ENCODE assay signal across 15 cellular contexts in genomic region chr10:110032801-110033723, GRCh38. TPM values are rescaled to one million over a fixed set of nuclear protein-coding genes. Genes with fewer than 3 reads are reported as not detected.
DNase-seq lines count a peak whose midpoint lies in the region; ATAC-seq and TF ChIP-seq lines count a peak whose summit lies in the region.
"Had no signal": no experiment of that assay in that cellular context is flagged by ENCODE, and none has a peak within 500 bp of the region (broad histone marks: within the 10 kb centered on the region; RNA-seq: fewer than 3 reads in every experiment).

No MANE protein-coding gene starts in this region.

- H3K27ac Mint-ChIP-seq in CD8-positive, alpha-beta T cell, result peak overlapping the region; percentile 52
- H3K27ac Mint-ChIP-seq: activated CD8-positive, alpha-beta T cell treated with anti-CD3 and anti-CD28 coated beads, Interleukin-2, amount 10 ng/mL, durations not matched to agents 7 days and 5 days; activated naive CD4-positive, alpha-beta T cell treated with anti-CD3 and anti-CD28 coated beads, Interleukin-2, amount 50 U/mL, for 72 hours; HFFc6 had no signal

- CTCF ChIA-PET in CD8-positive, alpha-beta T cell (lab: Charles Lee), result no interaction called here

- POLR2A ChIA-PET in CD8-positive, alpha-beta T cell (lab: Charles Lee), result no interaction called here

- no peak for ATAC-seq in CD8-positive, alpha-beta T cell
- ATAC-seq in omental fat pad (ENCODE audit: low FRiP score), result no peak
- ATAC-seq in HG03457 (IDR thresholded peaks at IDR 0.05; ENCODE audit: unreplicated experiment), result no peak
- ATAC-seq in GM18907 (IDR thresholded peaks at IDR 0.05; ENCODE audit: unreplicated experiment), result no peak
- ATAC-seq: activated CD8-positive, alpha-beta T cell treated with anti-CD3 and anti-CD28 coated beads, Interleukin-2, amount 10 ng/mL, durations not matched to agents 7 days and 5 days; activated naive CD4-positive, alpha-beta T cell treated with anti-CD3 and anti-CD28 coated beads, Interleukin-2, amount 50 U/mL, for 72 hours; gastroesophageal sphincter; left colon had no signal

- TF ChIP-seq CTCF in CD8-positive, alpha-beta T cell (IDR thresholded peaks at IDR 0.05), result no peak
- TF ChIP-seq CTCF in VCaP (conservative IDR thresholded peaks at IDR 0.05), result no peak
- no peak for TF ChIP-seq CTCF in cardiac muscle cell (IDR thresholded peaks at IDR 0.05; ENCODE audit: low read depth, low read length)
- TF ChIP-seq CTCF in omental fat pad (IDR thresholded peaks at IDR 0.05), result no peak

- peaks cover 16% of the 10 kb centered on the region for H3K36me3 Mint-ChIP-seq in CD8-positive, alpha-beta T cell

- peaks cover 60% of the 10 kb centered on the region for H3K4me1 ChIP-seq in CD8-positive, alpha-beta T cell (ENCODE audit: insufficient read depth, low read length)
- H3K4me1 ChIP-seq in cardiac muscle cell (ENCODE audit: low read depth), result peaks cover 36% of the 10 kb centered on the region

- no peaks in the 10 kb centered on the region for H3K9me3 ChIP-seq in CD8-positive, alpha-beta T cell (ENCODE audit: low read length)
- no peaks in the 10 kb centered on the region for H3K9me3 ChIP-seq in cardiac muscle cell (ENCODE audit: low read depth)
- H3K9me3 ChIP-seq: gastroesophageal sphincter had no signal

- no peak overlapping the region for H3K4me3 Mint-ChIP-seq in CD8-positive, alpha-beta T cell
- H3K4me3 Mint-ChIP-seq: activated CD8-positive, alpha-beta T cell treated with anti-CD3 and anti-CD28 coated beads, Interleukin-2, amount 10 ng/mL, durations not matched to agents 7 days and 5 days; HFFc6 had no signal

- H3K27me3 Mint-ChIP-seq in CD8-positive, alpha-beta T cell (ENCODE audit: low read depth), result no peaks in the 10 kb centered on the region

- H3K4me1 Mint-ChIP-seq in CD8-positive, alpha-beta T cell (ENCODE audit: low read depth), result peaks cover 69% of the 10 kb centered on the region

- DNase-seq in CD8-positive, alpha-beta T cell, result no peak
- DNase-seq in cardiac muscle cell (ENCODE audit: low read depth in 1 of 2, low spot score in 1 of 2), result peak in 1 of 2 donors; percentile 67
- peak; percentile 7 for DNase-seq in occipital lobe (lab: John Stamatoyannopoulos, UW)
- no peak for DNase-seq in GM19240 (ENCODE audit: insufficient read length, low spot score)
- DNase-seq in omental fat pad (ENCODE audit: low spot score), result no peak
- DNase-seq: activated CD8-positive, alpha-beta T cell treated with anti-CD3 and anti-CD28 coated beads, Interleukin-2, amount 10 ng/mL, durations not matched to agents 7 days and 5 days; HFFc6; left colon; NCI-H1105 treated with DMSO at 0.1 percent for 48 hours; NCI-H526 had no signal

- H3K27ac ChIP-seq in CD8-positive, alpha-beta T cell (ENCODE audit: low read depth, low read length), result no peak overlapping the region
- H3K27ac ChIP-seq in VCaP (peak overlapping the region; percentile 54), cardiac muscle cell (peak overlapping the region; percentile 90)
- H3K27ac ChIP-seq: gastroesophageal sphincter had no signal

- no peaks in the 10 kb centered on the region for H3K36me3 ChIP-seq in CD8-positive, alpha-beta T cell (ENCODE audit: insufficient read depth, low read length)
- H3K36me3 ChIP-seq in cardiac muscle cell, result no peaks in the 10 kb centered on the region
- H3K36me3 ChIP-seq: gastroesophageal sphincter had no signal

- H3K4me3 ChIP-seq in CD8-positive, alpha-beta T cell (ENCODE audit: low read depth, low read length), result no peak overlapping the region
- H3K4me3 ChIP-seq in cardiac muscle cell, result no peak overlapping the region
- H3K4me3 ChIP-seq: gastroesophageal sphincter had no signal

- intact Hi-C loops in CD8-positive, alpha-beta T cell (cut with DNase I, micrococcal nuclease), result no loop called here

- no peaks in the 10 kb centered on the region for H3K9me3 Mint-ChIP-seq in CD8-positive, alpha-beta T cell
- H3K9me3 Mint-ChIP-seq: HFFc6 had no signal

- no peaks in the 10 kb centered on the region for H3K27me3 ChIP-seq in CD8-positive, alpha-beta T cell (ENCODE audit: insufficient read depth, low read length)
- no peaks in the 10 kb centered on the region for H3K27me3 ChIP-seq in cardiac muscle cell
- H3K27me3 ChIP-seq: gastroesophageal sphincter had no signal

RNA-seq across cellular contexts. Expression of gene ADD3, which starts 25.3 kb away (rescaled TPM):
- 100 to 1,000 TPM; 135 to 148 TPM for total RNA-seq in CD8-positive, alpha-beta T cell
- total RNA-seq in cardiac muscle cell (114 and 168 TPM in 2 replicates), occipital lobe (109 TPM), omental fat pad (100 to 1,000 TPM in 3 of 4 donors, 10 to 100 TPM in 1; 85.4 to 647 (median 252) TPM)
- polyA plus RNA-seq in cardiac muscle cell, result 96.9 and 164 TPM in 2 replicates
